In genomic region chr22:37223965-37224551, GRCh38 we compare ENCODE assay signal across 12 cellular contexts. TPM values are rescaled to one million over a fixed set of nuclear protein-coding genes. Genes with fewer than 3 reads are reported as not detected.
DNase-seq lines count a peak whose midpoint lies in the region; ATAC-seq and TF ChIP-seq lines count a peak whose summit lies in the region.
"Had no signal": no experiment of that assay in that cellular context is flagged by ENCODE, and none has a peak within 500 bp of the region (broad histone marks: within the 10 kb centered on the region; RNA-seq: fewer than 3 reads in every experiment).

No MANE protein-coding gene starts in this region.

- H3K9me3 ChIP-seq in heart left ventricle, result peaks cover 0 to 3% (median 0%) of the 10 kb centered on the region in 12 donors
- H3K9me3 ChIP-seq: ascending aorta had no signal

- intact Hi-C loops in heart left ventricle (cut with DNase I), result no loop called here

- H3K4me3 Mint-ChIP-seq in activated CD8-positive, alpha-beta T cell treated with anti-CD3 and anti-CD28 coated beads, Interleukin-2, amount 10 ng/mL, durations not matched to agents 7 days and 5 days, result peak overlapping the region; percentile 65
- H3K4me3 Mint-ChIP-seq in naive B cell, result peak overlapping the region; percentile 54 to 91 (median 78)

- peak; percentile 42 for ATAC-seq in GM19467 (IDR thresholded peaks at IDR 0.05; ENCODE audit: unreplicated experiment)
- no peak for ATAC-seq in activated CD8-positive, alpha-beta T cell treated with anti-CD3 and anti-CD28 coated beads, Interleukin-2, amount 10 ng/mL, durations not matched to agents 7 days and 5 days
- ATAC-seq in naive B cell (ENCODE audit: low read depth in 2 of 2), result peak; percentile 80 to 83
- ATAC-seq in HG03045 (IDR thresholded peaks at IDR 0.05; ENCODE audit: unreplicated experiment), result no peak
- ATAC-seq in heart left ventricle, result no peak

- CTCF ChIA-PET in GM10248 (lab: Yijun Ruan, JAX), result interaction anchor here (1.4 to 3.3 kb wide), 3 partner anchors 8 to 24 kb away, joined by 5 to 15 read pairs (median 11); partner anchors contain the start of gene RAC2
- CTCF ChIA-PET in activated CD8-positive, alpha-beta T cell treated with anti-CD3 and anti-CD28 coated beads, Interleukin-2, amount 10 ng/mL, durations not matched to agents 7 days and 5 days (lab: Charles Lee), result interaction anchor here (0.5 to 5.0 kb wide), 5 partner anchors 15 to 152 kb away, joined by 4 to 47 read pairs (median 10); no protein-coding TSS in a partner anchor

- TF ChIP-seq POLR2A in heart left ventricle (IDR thresholded peaks at IDR 0.05), result no peak

- peak overlapping the region in 1 of 12 donors; percentile 76 for H3K27ac ChIP-seq in heart left ventricle
- H3K27ac ChIP-seq: ascending aorta had no signal

- H3K4me1 Mint-ChIP-seq in activated CD8-positive, alpha-beta T cell treated with anti-CD3 and anti-CD28 coated beads, Interleukin-2, amount 10 ng/mL, durations not matched to agents 7 days and 5 days (ENCODE audit: low read depth), result peaks cover 91% of the 10 kb centered on the region
- peaks cover 74 to 89% (median 86%) of the 10 kb centered on the region in 3 donors for H3K4me1 Mint-ChIP-seq in naive B cell

- DNase-seq in GM10248 (ENCODE audit: extremely low spot score), result peak; percentile 71
- no peak for DNase-seq in activated CD8-positive, alpha-beta T cell treated with anti-CD3 and anti-CD28 coated beads, Interleukin-2, amount 10 ng/mL, durations not matched to agents 7 days and 5 days
- DNase-seq in naive B cell, result peak; percentile 74
- no peak for DNase-seq in NCI-H226
- DNase-seq in COLO829 (ENCODE audit: low spot score), result no peak
- no peak for DNase-seq in heart left ventricle
- DNase-seq: effector CD4-positive, alpha-beta T cell; NCI-H446 treated with DMSO at 0.1 percent for 48 hours; SHP77 treated with DMSO at 0.1 percent for 48 hours had no signal

- H3K4me1 ChIP-seq in heart left ventricle, result peaks cover 0 to 67% (median 0%) of the 10 kb centered on the region in 12 donors
- H3K4me1 ChIP-seq: ascending aorta had no signal

- H3K36me3 Mint-ChIP-seq in activated CD8-positive, alpha-beta T cell treated with anti-CD3 and anti-CD28 coated beads, Interleukin-2, amount 10 ng/mL, durations not matched to agents 7 days and 5 days (ENCODE audit: low read depth), result peaks cover 78% of the 10 kb centered on the region
- H3K36me3 Mint-ChIP-seq in naive B cell, result peaks cover 11 to 40% of the 10 kb centered on the region in 2 donors

- H3K27me3 Mint-ChIP-seq in activated CD8-positive, alpha-beta T cell treated with anti-CD3 and anti-CD28 coated beads, Interleukin-2, amount 10 ng/mL, durations not matched to agents 7 days and 5 days (ENCODE audit: low read depth), result no peaks in the 10 kb centered on the region
- no peaks in the 10 kb centered on the region for H3K27me3 Mint-ChIP-seq in naive B cell

- peaks cover 0 to 11% (median 3%) of the 10 kb centered on the region in 9 donors for H3K27me3 ChIP-seq in heart left ventricle
- H3K27me3 ChIP-seq: ascending aorta had no signal

- H3K9me3 Mint-ChIP-seq in activated CD8-positive, alpha-beta T cell treated with anti-CD3 and anti-CD28 coated beads, Interleukin-2, amount 10 ng/mL, durations not matched to agents 7 days and 5 days (ENCODE audit: insufficient read depth), result peaks cover 14% of the 10 kb centered on the region
- peaks cover 0 to 5% (median 0%) of the 10 kb centered on the region in 7 donors for H3K9me3 Mint-ChIP-seq in naive B cell

- H3K4me3 ChIP-seq in heart left ventricle, result no peak overlapping the region
- H3K4me3 ChIP-seq: ascending aorta had no signal

- peaks cover 0 to 28% (median 0%) of the 10 kb centered on the region in 9 donors for H3K36me3 ChIP-seq in heart left ventricle
- H3K36me3 ChIP-seq: ascending aorta had no signal

- TF ChIP-seq CTCF in GM10248 (IDR thresholded peaks at IDR 0.05; ENCODE audit: control extremely low read depth, extremely low read depth, low read depth, missing control alignments) (no peak), heart left ventricle (IDR thresholded peaks at IDR 0.05) (no peak)

- WGBS in heart left ventricle, 4 donors, result 68 to 73% (median 72%) methylated on average over 3 of the region's 3 CpGs

- H3K27ac Mint-ChIP-seq in activated CD8-positive, alpha-beta T cell treated with anti-CD3 and anti-CD28 coated beads, Interleukin-2, amount 10 ng/mL, durations not matched to agents 7 days and 5 days, result peak overlapping the region; percentile 96
- peak overlapping the region; percentile 96 to 100 (median 98) for H3K27ac Mint-ChIP-seq in naive B cell

- POLR2A ChIA-PET in GM10248 (lab: Yijun Ruan, JAX), result no interaction called here
- POLR2A ChIA-PET in activated CD8-positive, alpha-beta T cell treated with anti-CD3 and anti-CD28 coated beads, Interleukin-2, amount 10 ng/mL, durations not matched to agents 7 days and 5 days (lab: Charles Lee), result interaction anchor here (2.2 to 12.2 kb wide), 2 partner anchors 17 to 24 kb away, joined by 9 to 249 read pairs; partner anchors contain the start of gene RAC2

RNA-seq across cellular contexts. Expression of gene SSTR3, which starts 11.8 kb away (rescaled TPM):
- 1 to 10 TPM; 3.5 to 3.6 TPM for total RNA-seq in activated CD8-positive, alpha-beta T cell treated with anti-CD3 and anti-CD28 coated beads, Interleukin-2, amount 10 ng/mL, durations not matched to agents 7 days and 5 days
- polyA plus RNA-seq in naive B cell (ENCODE audit: low read depth in 6 of 6) (under 1 TPM in 5 of 6 donors, not detected in 1; 0.08 to 0.63 (median 0.45) TPM), heart left ventricle (not detected)
- total RNA-seq in heart left ventricle, result under 1 TPM in 1 of 9 donors, not detected in 8; 0.07 TPM
- total RNA-seq: ascending aorta had no signal

RNA-seq across cellular contexts. Expression of gene RAC2, which starts 20.0 kb away (rescaled TPM):
- total RNA-seq in activated CD8-positive, alpha-beta T cell treated with anti-CD3 and anti-CD28 coated beads, Interleukin-2, amount 10 ng/mL, durations not matched to agents 7 days and 5 days, result 1,000 to 10,000 TPM; 1,167 to 1,252 TPM
- polyA plus RNA-seq in naive B cell (ENCODE audit: low read depth in 6 of 6), result 100 to 1,000 TPM; 671 to 842 (median 780) TPM
- 10 to 100 TPM in 2 of 9 donors, 1 to 10 TPM in 7; 1.4 to 60.5 (median 3.8) TPM for total RNA-seq in heart left ventricle
- 1 to 10 TPM; 1.3 to 4.6 TPM for polyA plus RNA-seq in heart left ventricle

RNA-seq across cellular contexts. Expression of gene C1QTNF6, which starts 36.0 kb away (rescaled TPM):
- 1 to 10 TPM; 6.1 to 6.2 TPM for total RNA-seq in activated CD8-positive, alpha-beta T cell treated with anti-CD3 and anti-CD28 coated beads, Interleukin-2, amount 10 ng/mL, durations not matched to agents 7 days and 5 days
- 1 to 10 TPM in 5 of 6 donors, not detected in 1; 1.1 to 2.0 (median 1.5) TPM for polyA plus RNA-seq in naive B cell (ENCODE audit: low read depth in 6 of 6)
- total RNA-seq in heart left ventricle, result 10 to 100 TPM in 1 of 9 donors, 1 to 10 TPM in 6, under 1 TPM in 2; 0.31 to 11.9 (median 1.4) TPM
- polyA plus RNA-seq in heart left ventricle, result 1 to 10 TPM in 1 of 2 donors, under 1 TPM in 1; 0.99 to 3.0 TPM

RNA-seq across cellular contexts. Expression of gene CYTH4, which starts 58.2 kb away (rescaled TPM):
- total RNA-seq in activated CD8-positive, alpha-beta T cell treated with anti-CD3 and anti-CD28 coated beads, Interleukin-2, amount 10 ng/mL, durations not matched to agents 7 days and 5 days, result 100 to 1,000 TPM; 107 to 114 TPM
- 10 to 100 TPM; 29.3 to 74.9 (median 46.1) TPM for polyA plus RNA-seq in naive B cell (ENCODE audit: low read depth in 6 of 6)
- total RNA-seq in heart left ventricle, result 10 to 100 TPM in 2 of 9 donors, 1 to 10 TPM in 7; 2.5 to 57.8 (median 4.4) TPM
- 1 to 10 TPM; 2.4 to 2.5 TPM for polyA plus RNA-seq in heart left ventricle

Comparison
In these comparisons a context has a peak if more than half of its experiments do, and no peak if none do; other contexts are left out.
1. DNase-seq: peak in GM10248 (single experiment) and naive B cell (single experiment); none in activated CD8-positive, alpha-beta T cell treated with anti-CD3 and anti-CD28 coated beads, Interleukin-2, amount 10 ng/mL, durations not matched to agents 7 days and 5 days (single experiment), NCI-H226 (single experiment), COLO829 (single experiment) and heart left ventricle (0 of 5).
2. ATAC-seq: peak in GM19467 (single experiment) and naive B cell (2 of 2); none in activated CD8-positive, alpha-beta T cell treated with anti-CD3 and anti-CD28 coated beads, Interleukin-2, amount 10 ng/mL, durations not matched to agents 7 days and 5 days (single experiment), HG03045 (single experiment) and heart left ventricle (0 of 4).
3. RNA of gene SSTR3, which starts 11.8 kb away (total RNA-seq): 3.5 to 3.6 TPM in activated CD8-positive, alpha-beta T cell treated with anti-CD3 and anti-CD28 coated beads, Interleukin-2, amount 10 ng/mL, durations not matched to agents 7 days and 5 days; 0.07 TPM in heart left ventricle; every median in the first group is over 4 times any median in the second.
4. RNA of gene RAC2, which starts 20.0 kb away (total RNA-seq): 1,167 to 1,252 TPM in activated CD8-positive, alpha-beta T cell treated with anti-CD3 and anti-CD28 coated beads, Interleukin-2, amount 10 ng/mL, durations not matched to agents 7 days and 5 days; 1.4 to 60.5 TPM in heart left ventricle; every median in the first group is over 10 times any median in the second.